Comparison of ENCODE assay signal across 31 cellular contexts in the genomic region with DNA sequence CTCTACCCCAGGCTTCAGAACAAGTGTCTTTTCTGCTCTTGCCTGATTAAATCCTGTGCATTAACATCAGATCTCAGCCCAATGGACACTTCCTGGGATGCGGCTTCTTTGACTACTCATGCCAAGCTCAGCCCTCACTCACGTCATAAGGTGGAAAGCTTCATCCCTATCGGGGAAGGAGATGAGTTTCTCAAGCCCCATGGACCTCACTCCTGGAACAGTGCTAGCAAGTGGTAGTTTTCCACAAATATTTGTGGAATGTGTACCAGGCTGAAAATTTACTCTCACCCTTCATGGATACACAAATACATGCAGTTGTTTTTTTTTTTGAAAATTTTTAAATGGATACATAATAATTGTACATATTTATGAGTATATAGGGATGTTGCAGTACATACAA.
"Had no signal": no experiment of that assay in that cellular context is flagged by ENCODE, and none has a peak within 500 bp of the region (broad histone marks: within the 10 kb centered on the region; RNA-seq: fewer than 3 reads in every experiment).

No MANE protein-coding gene starts in this region.

- H3K27me3 ChIP-seq: gastrocnemius medialis, ovary, stomach, thyroid gland, upper lobe of left lung, vagina had no signal

- H3K4me3 ChIP-seq: esophagus muscularis mucosa, gastrocnemius medialis, ovary, prostate gland, stomach, thyroid gland, upper lobe of left lung, vagina had no signal

- H3K9me3 ChIP-seq: esophagus muscularis mucosa, gastrocnemius medialis, ovary, prostate gland, stomach, thyroid gland, upper lobe of left lung, vagina had no signal

- ATAC-seq: activated CD4-positive, CD25-positive, alpha-beta regulatory T cell treated with anti-CD3 and anti-CD28 coated beads, Interleukin-2, amount 50 U/mL, for 24 hours; gastrocnemius medialis; left colon; stimulated activated naive B cell treated with anti-CD40 and anti-IgM and Interleukin-4, amounts not matched to agents 10 μg/mL and 1 μg/mL and 100 μg/mL, for 72 hours had no signal

- H3K4me1 ChIP-seq: esophagus muscularis mucosa, gastrocnemius medialis, prostate gland, vagina had no signal

- DNase-seq: activated CD4-positive, alpha-beta memory T cell treated with anti-CD3 and anti-CD28 coated beads for 36 hours; activated CD4-positive, alpha-beta T cell treated with anti-CD3 and anti-CD28 coated beads, Interleukin-2, amount 10 ng/mL, durations not matched to agents 24 days and 14 days; activated CD8-positive, alpha-beta memory T cell treated with anti-CD3 and anti-CD28 coated beads, Interleukin-2, amount 50 U/mL, for 4 hours; activated effector memory CD4-positive, alpha-beta T cell treated with anti-CD3 and anti-CD28 coated beads, Interleukin-2, amount 50 U/mL, for 16 hours; activated naive CD4-positive, alpha-beta T cell treated with anti-CD3 and anti-CD28 coated beads for 36 hours; activated naive CD8-positive, alpha-beta T cell treated with anti-CD3 and anti-CD28 coated beads for 36 hours; activated T-cell treated with anti-CD3 and anti-CD28 coated beads, Interleukin-2, amount 50 U/mL, for 1 hour; amniotic stem cell; dermis blood vessel endothelial cell; effector CD4-positive, alpha-beta T cell; gastrocnemius medialis; glutamatergic neuron; hypothalamus; immature natural killer cell; kidney; left colon; mammary epithelial cell; naive B cell; ovary; stimulated activated CD4-positive, alpha-beta T cell treated with anti-CD3 and anti-CD28 coated beads, Interleukin-15, amount 100 ng/mL, for 24 hours; stimulated activated CD4-positive, alpha-beta T cell treated with anti-CD3 and anti-CD28 coated beads, Interleukin-2, amount 100 ng/mL, for 24 hours; stimulated activated naive B cell treated with anti-CD40 and anti-IgM and Interleukin-4, amounts not matched to agents 10 μg/mL and 1 μg/mL and 100 μg/mL, for 72 hours; stomach; T-helper 9 cell; thyroid gland; upper lobe of left lung; WERI-Rb-1 had no signal

- H3K27ac ChIP-seq: esophagus muscularis mucosa, gastrocnemius medialis, ovary, prostate gland, stomach, upper lobe of left lung, vagina, WERI-Rb-1 had no signal

- H3K36me3 ChIP-seq: esophagus muscularis mucosa, gastrocnemius medialis, ovary, prostate gland, stomach, thyroid gland, upper lobe of left lung, vagina, WERI-Rb-1 had no signal
